8 cellular contexts compared by ENCODE assay signal in genomic region chr5:115419794-115420585, GRCh38.
A peak's percentile ranks its signal among the peaks of the same experiment; 100 is the strongest.
DNase-seq lines count a peak whose midpoint lies in the region; ATAC-seq and TF ChIP-seq lines count a peak whose summit lies in the region.

No MANE protein-coding gene starts in this region.

- TF ChIP-seq CTCF in AG09319 (IDR thresholded peaks at IDR 0.05; ENCODE audit: low read depth, low read length) = no peak

- peak; percentile 44 for ATAC-seq in left colon
- no peak for ATAC-seq in GM18520 (IDR thresholded peaks at IDR 0.05; ENCODE audit: unreplicated experiment)

- peak; percentile 73 for DNase-seq in AG09319 (ENCODE audit: extremely low read depth, low read depth)
- peak; percentile 87 for DNase-seq in LoVo (ENCODE audit: low spot score)
- DNase-seq in brain pericyte (ENCODE audit: low read depth, low spot score) = peak; percentile 40
- no peak for DNase-seq in left colon
- DNase-seq in NCI-H1048 (lab: John Stamatoyannopoulos, UW) = no peak
- DNase-seq in NCI-H510A treated with DMSO at 0.1 percent for 48 hours (lab: John Stamatoyannopoulos, UW) = no peak
- no peak for DNase-seq in COR-L47 (lab: John Stamatoyannopoulos, UW)

- intact Hi-C loops in left colon (cut with DNase I, micrococcal nuclease) = loop anchor here in 1 of 2 donors (10.0 kb wide), 1 partner anchor 115 kb away; no protein-coding TSS in a partner anchor

Comparison
In these comparisons a context has a peak if more than half of its experiments do, and no peak if none do; other contexts are left out.
1. DNase-seq: peak in AG09319 (single experiment), LoVo (single experiment) and brain pericyte (single experiment); none in left colon (0 of 2), NCI-H1048 (single experiment), NCI-H510A treated with DMSO at 0.1 percent for 48 hours (single experiment) and COR-L47 (single experiment).